In the genomic region with DNA sequence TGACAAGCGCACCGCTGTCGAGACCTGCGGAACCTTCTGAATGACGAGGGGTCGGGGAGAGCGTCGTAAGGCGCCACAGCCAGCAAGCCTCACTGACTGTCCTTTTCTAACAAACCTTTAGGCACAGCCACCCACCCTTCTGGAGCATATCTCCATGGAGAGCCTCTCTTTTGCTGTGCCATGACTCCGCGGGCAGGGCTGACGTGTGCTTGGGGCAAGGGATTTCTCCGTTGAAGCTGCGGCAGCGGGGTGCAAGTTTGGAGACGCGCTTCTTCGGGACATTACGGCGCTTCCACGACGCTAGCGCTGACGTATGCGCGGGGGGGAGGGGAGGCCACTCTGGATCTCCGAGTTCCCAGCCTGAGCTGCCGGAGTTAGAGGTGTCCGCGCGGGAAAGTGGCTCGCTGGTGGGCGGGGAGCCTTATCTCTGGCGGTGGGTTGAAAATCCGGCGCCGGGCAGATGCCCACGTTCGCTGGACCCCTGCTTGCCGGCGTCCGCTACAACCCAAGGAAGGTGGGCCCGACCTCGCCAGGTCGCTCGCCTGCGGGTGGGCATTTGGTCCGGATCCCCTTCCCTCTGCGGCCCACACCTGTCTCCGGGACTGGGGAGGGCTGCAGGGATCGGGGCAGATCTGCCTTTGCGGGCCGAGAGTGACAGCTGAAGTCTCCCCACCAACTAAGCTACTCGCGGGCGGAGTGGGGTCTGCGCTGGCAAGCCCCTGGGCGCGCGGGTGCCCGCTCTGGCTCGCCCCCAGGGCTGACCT, we compare ENCODE assay signal across 8 cellular contexts. TPM values are rescaled to one million over a fixed set of nuclear protein-coding genes. Genes with fewer than 3 reads are reported as not detected.
DNase-seq lines count a peak whose midpoint lies in the region; ATAC-seq and TF ChIP-seq lines count a peak whose summit lies in the region.

No MANE protein-coding gene starts in this region.

- H3K9me3 ChIP-seq in OCI-LY3 (ENCODE audit: insufficient read depth, low read length), result no peaks in the 10 kb centered on the region

- no peaks in the 10 kb centered on the region for H3K36me3 Mint-ChIP-seq in Calu3 (ENCODE audit: insufficient read depth, unreplicated experiment)

- H3K27me3 ChIP-seq in OCI-LY3 (ENCODE audit: low read depth, low read length), result no peaks in the 10 kb centered on the region

- DNase-seq in Calu3 (peak; percentile 70), HS-5 (ENCODE audit: low read depth) (peak; percentile 23), activated T-cell treated with anti-CD3 and anti-CD28 coated beads for 24 hours (ENCODE audit: low read depth) (peak; percentile 78), erythroblast (lab: John Stamatoyannopoulos, UW) (peak; percentile 91 to 94), mucosa of gallbladder (ENCODE audit: low spot score) (peak; percentile 93)
- DNase-seq in stimulated activated CD8-positive, alpha-beta memory T cell treated with anti-CD3 and anti-CD28 coated beads, Interleukin-4, amount 100 ng/mL, for 24 hours (ENCODE audit: low read depth), result peak; percentile 79

- no peaks in the 10 kb centered on the region for H4K20me1 ChIP-seq in OCI-LY3 (ENCODE audit: insufficient read depth, low read length)

- H3K27me3 Mint-ChIP-seq in Calu3 (ENCODE audit: unreplicated experiment), result no peaks in the 10 kb centered on the region

- H3K9me3 Mint-ChIP-seq in Calu3 (ENCODE audit: low read depth, unreplicated experiment), result no peaks in the 10 kb centered on the region

- H2AFZ ChIP-seq in OCI-LY3 (ENCODE audit: low read depth, low read length), result peak overlapping the region; percentile 100

- H3K4me3 Mint-ChIP-seq in Calu3 (ENCODE audit: low read depth, unreplicated experiment), result no peak overlapping the region

- intact Hi-C loops in Calu3 (cut with micrococcal nuclease; ENCODE audit: unreplicated experiment), result loop anchor here (5.0 kb wide), 1 partner anchor 180 kb away; no protein-coding TSS in a partner anchor

- peak overlapping the region; percentile 97 for H3K9ac ChIP-seq in OCI-LY3 (ENCODE audit: low read length)

- CTCF ChIA-PET in Calu3 (lab: Charles Lee), result no interaction called here

- H3K27ac ChIP-seq in OCI-LY3 (ENCODE audit: low read length), result peak overlapping the region; percentile 68

- H3K27ac Mint-ChIP-seq in Calu3 (ENCODE audit: unreplicated experiment), result no peak overlapping the region

- TF ChIP-seq CTCF in Calu3 (IDR thresholded peaks at IDR 0.05; ENCODE audit: unreplicated experiment) (no peak), OCI-LY3 (IDR thresholded peaks at IDR 0.05; ENCODE audit: low read depth, low read length) (no peak)

- TF ChIP-seq POLR2A in erythroblast (IDR thresholded peaks at IDR 0.05; ENCODE audit: low read length), result peak; percentile 55

- peaks cover 19% of the 10 kb centered on the region for H3K4me1 ChIP-seq in OCI-LY3 (ENCODE audit: low read length)

- H3K4me3 ChIP-seq in OCI-LY3 (ENCODE audit: low read length), result peak overlapping the region; percentile 92

- H3K79me2 ChIP-seq in OCI-LY3 (ENCODE audit: low read length), result peaks cover 31% of the 10 kb centered on the region

- TSS peak; percentile 77 for BruUV-seq in Calu3 (replicated peaks; lab: Mats Ljungman, UMichigan)

- no peaks in the 10 kb centered on the region for H3K36me3 ChIP-seq in OCI-LY3 (replicated peaks; ENCODE audit: low read depth, low read length)

- H3K4me1 Mint-ChIP-seq in Calu3 (ENCODE audit: low read depth, unreplicated experiment), result no peaks in the 10 kb centered on the region

- peak; percentile 59 for ATAC-seq in GM21367 (IDR thresholded peaks at IDR 0.05; ENCODE audit: unreplicated experiment)

- H3K4me2 ChIP-seq in OCI-LY3 (ENCODE audit: low read length), result peak overlapping the region; percentile 80

RNA-seq across cellular contexts. Expression of gene SLC10A7, which starts 0.5 kb away (rescaled TPM):
- 11.7 and 15.9 TPM in 2 replicates for total RNA-seq in Calu3 (2022)
- 15.5 TPM for total RNA-seq in mucosa of gallbladder

Comparison
In these comparisons a context has a peak if more than half of its experiments do, and no peak if none do; other contexts are left out.
1. Peak in every context shown above with its lines: DNase-seq, ATAC-seq, H3K4me3 ChIP-seq and H3K27ac ChIP-seq.
2. DNase-seq: peak in every context shown above with its lines; median percentile 93 in mucosa of gallbladder; 92 in erythroblast; 79 in stimulated activated CD8-positive, alpha-beta memory T cell treated with anti-CD3 and anti-CD28 coated beads, Interleukin-4, amount 100 ng/mL, for 24 hours; 78 in activated T-cell treated with anti-CD3 and anti-CD28 coated beads for 24 hours; 70 in Calu3; 23 in HS-5.